ENCODE assay signal across 11 cellular contexts in genomic region chr1:58882322-58882951, GRCh38.
DNase-seq lines count a peak whose midpoint lies in the region; ATAC-seq and TF ChIP-seq lines count a peak whose summit lies in the region.
"Had no signal": no experiment of that assay in that cellular context is flagged by ENCODE, and none has a peak within 500 bp of the region (broad histone marks: within the 10 kb centered on the region; RNA-seq: fewer than 3 reads in every experiment).

No MANE protein-coding gene starts in this region.

- WGBS in esophagus squamous epithelium, 2 donors, result 84 to 85% methylated on average over 12 of the region's 12 CpGs

- no peak for TF ChIP-seq POLR2A in esophagus squamous epithelium (IDR thresholded peaks at IDR 0.05)

- H3K4me3 ChIP-seq in HEK293 (ENCODE audit: low read depth, low read length) (no peak overlapping the region), esophagus squamous epithelium (no peak overlapping the region), HAP-1 (no peak overlapping the region)

- intact Hi-C loops in esophagus squamous epithelium (cut with DNase I), result no loop called here

- TF ChIP-seq CTCF in HEK293 (tag by site-specific recombination; IDR thresholded peaks at IDR 0.05), result no peak
- no peak for TF ChIP-seq CTCF in esophagus squamous epithelium (IDR thresholded peaks at IDR 0.05)
- no peak for TF ChIP-seq CTCF in GM13977 (IDR thresholded peaks at IDR 0.05; ENCODE audit: extremely low read depth, insufficient read depth, missing control alignments)
- TF ChIP-seq CTCF in omental fat pad (IDR thresholded peaks at IDR 0.05), result no peak

- H3K36me3 ChIP-seq in HEK293 (ENCODE audit: control insufficient read depth in 2 of 2, insufficient read depth in 1 of 2, low read length in 2 of 2), result no peaks in the 10 kb centered on the region
- H3K36me3 ChIP-seq in esophagus squamous epithelium, result no peaks in the 10 kb centered on the region
- no peaks in the 10 kb centered on the region for H3K36me3 ChIP-seq in HAP-1 (replicated peaks)

- H3K27me3 ChIP-seq in esophagus squamous epithelium (no peaks in the 10 kb centered on the region), HAP-1 (ENCODE audit: low read depth) (no peaks in the 10 kb centered on the region)

- H3K4me1 ChIP-seq in HEK293 (ENCODE audit: control insufficient read depth, insufficient read depth, low read length) (peaks cover 24% of the 10 kb centered on the region), esophagus squamous epithelium (peaks cover 26 to 63% (median 38%) of the 10 kb centered on the region in 3 donors), HAP-1 (no peaks in the 10 kb centered on the region)

- CTCF ChIA-PET in HEK293 (lab: Yijun Ruan, JAX), result interaction anchor here (0.7 kb wide), 2 partner anchors 101 to 112 kb away, joined by 3 to 4 read pairs; no protein-coding TSS in a partner anchor

- no peaks in the 10 kb centered on the region for H3K9me3 ChIP-seq in HEK293 (ENCODE audit: control insufficient read depth, insufficient read depth, low read depth, low read length)
- H3K9me3 ChIP-seq in esophagus squamous epithelium, result no peaks in the 10 kb centered on the region
- H3K9me3 ChIP-seq in HAP-1, result no peaks in the 10 kb centered on the region

- POLR2A ChIA-PET in HEK293 (lab: Yijun Ruan, JAX), result interaction anchor here (1.9 kb wide), 1 partner anchor 99 kb away, joined by 8 read pairs; the partner anchor contains the start of gene JUN

- DNase-seq in NCI-H446 treated with DMSO at 0.1 percent for 48 hours (lab: John Stamatoyannopoulos, UW), result peak; percentile 38
- DNase-seq in esophagus squamous epithelium (lab: John Stamatoyannopoulos, UW), result no peak
- DNase-seq in renal cortical epithelial cell (ENCODE audit: low read depth), result peak; percentile 44
- DNase-seq in GM13977 (ENCODE audit: low spot score), result no peak
- no peak for DNase-seq in HAP-1 (ENCODE audit: low spot score in 2 of 2)
- no peak for DNase-seq in omental fat pad (ENCODE audit: low spot score)
- DNase-seq: endodermal cell; naive thymus-derived CD4-positive, alpha-beta T cell; stimulated activated CD4-positive, alpha-beta T cell treated with anti-CD3 and anti-CD28 coated beads, Interleukin-4, amount 100 ng/mL, for 4 hours had no signal

- ATAC-seq in HG03565 (IDR thresholded peaks at IDR 0.05; ENCODE audit: unreplicated experiment), result no peak
- no peak for ATAC-seq in omental fat pad (ENCODE audit: low FRiP score)

- in situ Hi-C loops in GM13977 (cut with MboI; ENCODE audit: low pct_unique_long_range_greater_than_20kb, low sequenced_read_pairs, unreplicated experiment) (no loop called here), HAP-1 (cut with MboI; ENCODE audit: low sequenced_read_pairs) (no loop called here)

- peak overlapping the region; percentile 50; the same call in 1 of the 2 replicates for H3K27ac ChIP-seq in HEK293 (ENCODE audit: extremely low read depth, low read depth, low read length)
- peak overlapping the region; percentile 58 to 86 (median 76) for H3K27ac ChIP-seq in esophagus squamous epithelium

TF ChIP-seq in HEK293, 187 proteins besides CTCF, POLR2A, EP300 and RAD21 (continues in another document):
- TF ChIP-seq ZNF529 (tag by site-specific recombination; IDR thresholded peaks at IDR 0.05; ENCODE audit: insufficient replicate concordance) (no peak), ZNF19 (tag by site-specific recombination; IDR thresholded peaks at IDR 0.05; ENCODE audit: low read depth) (no peak), ZNF621 (tag by site-specific recombination; IDR thresholded peaks at IDR 0.05) (no peak), ZNF148 (tag by site-specific recombination; IDR thresholded peaks at IDR 0.05; ENCODE audit: borderline replicate concordance) (no peak), ZNF585B (tag by site-specific recombination; IDR thresholded peaks at IDR 0.05) (no peak), ZBTB8A (tag by site-specific recombination; IDR thresholded peaks at IDR 0.05) (peak; percentile 36; the same call in 1 of the 2 replicates), ZNF830 (tag by site-specific recombination; IDR thresholded peaks at IDR 0.05; ENCODE audit: low read depth) (no peak), ZNF266 (tag by site-specific recombination; IDR thresholded peaks at IDR 0.05; ENCODE audit: low read depth) (no peak), ZNF18 (tag by site-specific recombination; IDR thresholded peaks at IDR 0.05) (peak; percentile 71), ZNF701 (tag by site-specific recombination; IDR thresholded peaks at IDR 0.05) (no peak), ZBTB21 (tag by site-specific recombination; IDR thresholded peaks at IDR 0.05) (no peak), AEBP2 (tag by site-specific recombination; IDR thresholded peaks at IDR 0.05; ENCODE audit: borderline replicate concordance) (no peak), ZIC2 (tag by site-specific recombination; IDR thresholded peaks at IDR 0.05) (0 out of 2 replicates have a peak, but pooled peaks have one; percentile 35), FEZF1 (tag by site-specific recombination; IDR thresholded peaks at IDR 0.05) (peak; percentile 58; the same call in 1 of the 2 replicates), YY2 (tag by site-specific recombination; IDR thresholded peaks at IDR 0.05) (no peak), ZNF555 (tag by site-specific recombination; conservative IDR thresholded peaks at IDR 0.05) (no peak), OVOL3 (tag by site-specific recombination; IDR thresholded peaks at IDR 0.05) (no peak), ZNF426 (tag by site-specific recombination; IDR thresholded peaks at IDR 0.05) (no peak), ZNF223 (tag by site-specific recombination; IDR thresholded peaks at IDR 0.05) (no peak), ZBTB6 (tag by site-specific recombination; IDR thresholded peaks at IDR 0.05) (no peak), ZNF629 (tag by site-specific recombination; IDR thresholded peaks at IDR 0.05) (no peak), PBX3 (CRISPR knock-in tag; IDR thresholded peaks at IDR 0.05) (no peak), ZNF548 (tag by site-specific recombination; IDR thresholded peaks at IDR 0.05) (no peak)

Comparison
In these comparisons a context has a peak if more than half of its experiments do, and no peak if none do; other contexts are left out.
1. DNase-seq: peak in NCI-H446 treated with DMSO at 0.1 percent for 48 hours (single experiment) and renal cortical epithelial cell (single experiment); none in esophagus squamous epithelium (single experiment), GM13977 (single experiment), HAP-1 (0 of 2) and omental fat pad (single experiment).